ENCODE assay signal across 27 cellular contexts in the genomic region with DNA sequence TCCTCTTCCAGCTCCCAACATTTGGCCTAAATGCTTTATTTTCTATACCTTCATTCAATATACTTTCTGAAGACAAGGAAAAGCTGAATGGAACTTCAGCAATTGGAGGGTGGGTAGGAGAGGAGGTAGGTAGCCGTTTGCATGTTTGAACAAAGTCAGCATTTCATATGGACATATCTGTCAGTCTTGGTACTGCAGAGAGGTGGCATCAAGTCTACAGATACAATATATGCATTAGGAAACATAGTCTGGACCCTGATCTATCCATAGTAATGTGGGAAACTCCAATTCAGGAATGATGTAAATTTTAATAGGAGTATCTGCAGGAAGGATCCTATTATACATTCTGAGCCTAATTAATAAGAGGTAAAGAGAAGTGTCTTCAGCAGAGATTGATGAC.
"Had no signal": no experiment of that assay in that cellular context is flagged by ENCODE, and none has a peak within 500 bp of the region (broad histone marks: within the 10 kb centered on the region; RNA-seq: fewer than 3 reads in every experiment).

No MANE protein-coding gene starts in this region.

- H3K4me1 ChIP-seq: adrenal gland, foreskin keratinocyte, tibial artery had no signal

- H3K9me3 ChIP-seq: adrenal gland, ascending aorta, heart left ventricle, neutrophil, tibial artery had no signal

- DNase-seq: activated CD4-positive, alpha-beta T cell treated with anti-CD3 and anti-CD28 coated beads for 4 hours; activated CD4-positive, alpha-beta T cell treated with anti-CD3 and anti-CD28 coated beads, Interleukin-2, amount 50 U/mL, for 4 hours; activated effector memory CD4-positive, alpha-beta T cell treated with Interleukin-2 at 50 U/mL for 16 hours; activated naive CD4-positive, alpha-beta T cell treated with Interleukin-2 at 50 U/mL for 16 hours; activated T-cell treated with anti-CD3 and anti-CD28 coated beads for 4 hours; activated T-cell treated with anti-CD3 and anti-CD28 coated beads, Interleukin-2, amount 50 U/mL, for 72 hours; adrenal gland; caudate nucleus; cortex of kidney; effector memory CD8-positive, alpha-beta T cell; foreskin keratinocyte; heart left ventricle; mammary epithelial cell; naive B cell; nephron progenitor cell; stimulated activated CD4-positive, alpha-beta T cell treated with anti-CD3 and anti-CD28 coated beads, Interleukin-12 subunit alpha, Interleukin-12 subunit beta, amount 100 ng/mL, for 4 hours; stimulated activated CD4-positive, alpha-beta T cell treated with anti-CD3 and anti-CD28 coated beads, Interleukin-4, amount 100 ng/mL, for 1 hour; SW 1271; T-helper 9 cell; tibial artery had no signal

- H3K36me3 ChIP-seq: adrenal gland, ascending aorta, heart left ventricle, neutrophil, tibial artery had no signal

- H3K27ac ChIP-seq: adrenal gland, foreskin keratinocyte, neutrophil, skin epidermis, tibial artery, VCaP had no signal

- FAIRE-seq: TTC549 had no signal

- H3K4me3 ChIP-seq: adrenal gland, ascending aorta, heart left ventricle, skin epidermis, tibial artery had no signal

- H3K27me3 ChIP-seq: ascending aorta had no signal

- ATAC-seq: activated T-cell treated with anti-CD3 and anti-CD28 coated beads, Interleukin-2, amount 50 U/mL, for 72 hours; effector memory CD8-positive, alpha-beta T cell; esophagus mucosa; foreskin keratinocyte; heart left ventricle; sciatic nerve had no signal
